In the genomic region with DNA sequence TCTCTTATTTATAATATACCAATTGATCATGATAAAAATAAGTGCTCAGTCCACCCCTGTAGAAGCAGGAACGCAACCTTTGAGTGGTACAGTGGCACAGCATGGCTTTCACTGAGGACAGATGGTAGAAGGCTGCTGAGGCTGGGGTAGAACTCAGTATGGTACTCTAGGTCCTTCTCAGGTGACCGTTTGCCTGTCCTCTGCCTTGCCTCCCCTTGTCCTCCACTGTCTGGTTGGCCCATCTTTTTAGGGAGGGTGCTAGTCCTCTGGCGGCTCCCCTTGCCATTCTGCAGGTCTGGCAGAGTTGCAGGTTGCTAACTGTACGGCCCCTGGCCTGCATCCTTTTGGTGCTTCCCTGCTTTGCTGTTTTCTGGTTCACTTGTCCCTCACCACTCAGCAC, we compare ENCODE assay signal across 30 cellular contexts. TPM values are rescaled to one million over a fixed set of nuclear protein-coding genes. Genes with fewer than 3 reads are reported as not detected.
"Had no signal": no experiment of that assay in that cellular context is flagged by ENCODE, and none has a peak within 500 bp of the region (broad histone marks: within the 10 kb centered on the region; RNA-seq: fewer than 3 reads in every experiment).

No MANE protein-coding gene starts in this region.

- H3K4me1 Mint-ChIP-seq: T-cell had no signal

- H3K36me3 Mint-ChIP-seq: T-cell had no signal

- H3K9me3 Mint-ChIP-seq: T-cell had no signal

- H3K36me3 ChIP-seq: MG63, SJCRH30 had no signal

- H3K27me3 ChIP-seq: MG63, SJCRH30 had no signal

- H3K4me3 Mint-ChIP-seq: T-cell had no signal

- H3K27ac Mint-ChIP-seq: T-cell had no signal

- H3K4me3 ChIP-seq: MG63, PC-9, SJCRH30, SK-N-MC had no signal

- H3K27ac ChIP-seq: KMS-11, PC-9, RWPE1, SJCRH30, SK-N-MC had no signal

- DNase-seq: Kasumi-1, KBM-7, MG63, NCI-H1048, NCI-H1105 treated with DMSO at 0.1 percent for 48 hours, NCI-H1436, NCI-H1694, NCI-H187, NCI-H1930, NCI-H2029 treated with DMSO at 0.1 percent for 48 hours, NCI-H2081 treated with DMSO at 0.1 percent for 48 hours, NCI-H2107, NCI-H2171, NCI-H226, NCI-H446 treated with DMSO at 0.1 percent for 48 hours, NCI-H510A, NCI-H524, NCI-H526, NCI-H774, PC-9, SIG-M5, SJCRH30, T-cell had no signal

- H3K9me3 ChIP-seq: MG63, SJCRH30 had no signal

RNA-seq across cellular contexts. Expression of a gene that starts 27.3 kb away (rescaled TPM):
- total RNA-seq: M059J, OCI-LY7, PC-9, RPMI7951, SK-MEL-5 had no signal
